1 cellular context compared by ENCODE assay signal in genomic region chr7:101058355-101058754, GRCh38.
TF ChIP-seq lines count a peak whose summit lies in the region.

No MANE protein-coding gene starts in this region.

TF ChIP-seq in HepG2, 621 proteins besides CTCF, POLR2A, EP300 and RAD21 (continued from another document):
- TF ChIP-seq HMGXB3 (CRISPR knock-in tag; IDR thresholded peaks at IDR 0.05; ENCODE audit: borderline replicate concordance) (peak; percentile 92), NFYB (CRISPR knock-in tag; IDR thresholded peaks at IDR 0.05) (0 out of 2 replicates have a peak, but pooled peaks have one; percentile 23), ATF4 (CRISPR knock-in tag; IDR thresholded peaks at IDR 0.05) (0 out of 4 replicates have a peak, but pooled peaks of 1 of the 2 experiments have one; percentile 47), REXO4 (CRISPR knock-in tag; IDR thresholded peaks at IDR 0.05; ENCODE audit: borderline replicate concordance) (no peak), ATF5 (CRISPR knock-in tag; IDR thresholded peaks at IDR 0.05; ENCODE audit: low read depth) (no peak), SALL2 (CRISPR knock-in tag; IDR thresholded peaks at IDR 0.05) (0 out of 2 replicates have a peak, but pooled peaks have one; percentile 58), SMAD9 (CRISPR knock-in tag; IDR thresholded peaks at IDR 0.05) (no peak), ZBTB20 (CRISPR knock-in tag; IDR thresholded peaks at IDR 0.05; ENCODE audit: borderline replicate concordance, low read depth) (peak; percentile 73; the same call in 1 of the 2 replicates), ZNF777 (CRISPR knock-in tag; IDR thresholded peaks at IDR 0.05) (peak; percentile 50; the same call in 1 of the 2 replicates), ZNF614 (CRISPR knock-in tag; IDR thresholded peaks at IDR 0.05; ENCODE audit: borderline replicate concordance) (peak; percentile 47; the same call in 1 of the 2 replicates), ZNF790 (CRISPR knock-in tag; IDR thresholded peaks at IDR 0.05; ENCODE audit: borderline replicate concordance) (peak; percentile 72; the same call in 1 of the 2 replicates), NR2F2 (IDR thresholded peaks at IDR 0.05; ENCODE audit: borderline replicate concordance, low read depth) (peak; percentile 41; the same call in 1 of the 2 replicates), ZKSCAN8 (CRISPR knock-in tag; IDR thresholded peaks at IDR 0.05; ENCODE audit: borderline replicate concordance) (0 out of 2 replicates have a peak, but pooled peaks have one; percentile 47), TMF1 (CRISPR knock-in tag; IDR thresholded peaks at IDR 0.05; ENCODE audit: low read depth) (no peak), ZNF441 (CRISPR knock-in tag; IDR thresholded peaks at IDR 0.05; ENCODE audit: borderline replicate concordance) (peak; percentile 88; the same call in 1 of the 2 replicates), XBP1 (CRISPR knock-in tag; IDR thresholded peaks at IDR 0.05) (peak; percentile 82; the same call in 1 of the 2 replicates), SIX4 (CRISPR knock-in tag; IDR thresholded peaks at IDR 0.05) (peak; percentile 80), RFX3 (CRISPR knock-in tag; IDR thresholded peaks at IDR 0.05) (0 out of 2 replicates have a peak, but pooled peaks have one; percentile 28), ZNF792 (CRISPR knock-in tag; IDR thresholded peaks at IDR 0.05) (peak; percentile 90), MXD3 (CRISPR knock-in tag; IDR thresholded peaks at IDR 0.05) (peak; percentile 75; the same call in 1 of the 2 replicates), KLF16 (CRISPR knock-in tag; IDR thresholded peaks at IDR 0.05) (peak in 1 of 2 experiments; percentile 94; a peak in 2 of 4 replicates), THAP11 (CRISPR knock-in tag; IDR thresholded peaks at IDR 0.05) (peak; percentile 73), E2F2 (CRISPR knock-in tag; IDR thresholded peaks at IDR 0.05; ENCODE audit: borderline replicate concordance) (peak; percentile 51; the same call in 1 of the 2 replicates), ZFP36 (IDR thresholded peaks at IDR 0.05; ENCODE audit: borderline replicate concordance, low read depth, low read length, partially characterized antibody) (no peak), ZNF124 (CRISPR knock-in tag; IDR thresholded peaks at IDR 0.05) (peak; percentile 86; the same call in 1 of the 2 replicates), IKZF1 (IDR thresholded peaks at IDR 0.05) (no peak), SATB2 (CRISPR knock-in tag; IDR thresholded peaks at IDR 0.05) (peak; percentile 95), YEATS2 (CRISPR knock-in tag; IDR thresholded peaks at IDR 0.05; ENCODE audit: borderline replicate concordance) (peak; percentile 76; the same call in 1 of the 2 replicates), JARID2 (CRISPR knock-in tag; IDR thresholded peaks at IDR 0.05; ENCODE audit: insufficient replicate concordance) (no peak), ZNF7 (CRISPR knock-in tag; IDR thresholded peaks at IDR 0.05) (peak; percentile 52; the same call in 1 of the 2 replicates), ISX (CRISPR knock-in tag; conservative IDR thresholded peaks at IDR 0.05) (0 out of 2 replicates have a peak, but pooled peaks have one; percentile 85), ZBTB7B (CRISPR knock-in tag; IDR thresholded peaks at IDR 0.05) (peak; percentile 59; the same call in 1 of the 2 replicates), PAXIP1 (CRISPR knock-in tag; conservative IDR thresholded peaks at IDR 0.05) (no peak), ZNF3 (CRISPR knock-in tag; IDR thresholded peaks at IDR 0.05) (0 out of 2 replicates have a peak, but pooled peaks have one; percentile 24)
- TF ChIP-seq, protein P1, sequence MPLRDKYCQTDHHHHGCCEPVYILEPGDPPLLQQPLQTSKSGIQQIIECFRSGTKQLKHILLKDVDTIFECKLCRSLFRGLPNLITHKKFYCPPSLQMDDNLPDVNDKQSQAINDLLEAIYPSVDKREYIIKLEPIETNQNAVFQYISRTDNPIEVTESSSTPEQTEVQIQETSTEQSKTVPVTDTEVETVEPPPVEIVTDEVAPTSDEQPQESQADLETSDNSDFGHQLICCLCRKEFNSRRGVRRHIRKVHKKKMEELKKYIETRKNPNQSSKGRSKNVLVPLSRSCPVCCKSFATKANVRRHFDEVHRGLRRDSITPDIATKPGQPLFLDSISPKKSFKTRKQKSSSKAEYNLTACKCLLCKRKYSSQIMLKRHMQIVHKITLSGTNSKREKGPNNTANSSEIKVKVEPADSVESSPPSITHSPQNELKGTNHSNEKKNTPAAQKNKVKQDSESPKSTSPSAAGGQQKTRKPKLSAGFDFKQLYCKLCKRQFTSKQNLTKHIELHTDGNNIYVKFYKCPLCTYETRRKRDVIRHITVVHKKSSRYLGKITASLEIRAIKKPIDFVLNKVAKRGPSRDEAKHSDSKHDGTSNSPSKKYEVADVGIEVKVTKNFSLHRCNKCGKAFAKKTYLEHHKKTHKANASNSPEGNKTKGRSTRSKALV (CRISPR knock-in tag; IDR thresholded peaks at IDR 0.05) = peak; percentile 59; the same call in 1 of the 2 replicates
- TF ChIP-seq, protein P2, sequence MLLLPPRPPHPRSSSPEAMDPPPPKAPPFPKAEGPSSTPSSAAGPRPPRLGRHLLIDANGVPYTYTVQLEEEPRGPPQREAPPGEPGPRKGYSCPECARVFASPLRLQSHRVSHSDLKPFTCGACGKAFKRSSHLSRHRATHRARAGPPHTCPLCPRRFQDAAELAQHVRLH (CRISPR knock-in tag; IDR thresholded peaks at IDR 0.05; ENCODE audit: borderline replicate concordance, low read depth) = peak; percentile 94
- TF ChIP-seq, protein P3, sequence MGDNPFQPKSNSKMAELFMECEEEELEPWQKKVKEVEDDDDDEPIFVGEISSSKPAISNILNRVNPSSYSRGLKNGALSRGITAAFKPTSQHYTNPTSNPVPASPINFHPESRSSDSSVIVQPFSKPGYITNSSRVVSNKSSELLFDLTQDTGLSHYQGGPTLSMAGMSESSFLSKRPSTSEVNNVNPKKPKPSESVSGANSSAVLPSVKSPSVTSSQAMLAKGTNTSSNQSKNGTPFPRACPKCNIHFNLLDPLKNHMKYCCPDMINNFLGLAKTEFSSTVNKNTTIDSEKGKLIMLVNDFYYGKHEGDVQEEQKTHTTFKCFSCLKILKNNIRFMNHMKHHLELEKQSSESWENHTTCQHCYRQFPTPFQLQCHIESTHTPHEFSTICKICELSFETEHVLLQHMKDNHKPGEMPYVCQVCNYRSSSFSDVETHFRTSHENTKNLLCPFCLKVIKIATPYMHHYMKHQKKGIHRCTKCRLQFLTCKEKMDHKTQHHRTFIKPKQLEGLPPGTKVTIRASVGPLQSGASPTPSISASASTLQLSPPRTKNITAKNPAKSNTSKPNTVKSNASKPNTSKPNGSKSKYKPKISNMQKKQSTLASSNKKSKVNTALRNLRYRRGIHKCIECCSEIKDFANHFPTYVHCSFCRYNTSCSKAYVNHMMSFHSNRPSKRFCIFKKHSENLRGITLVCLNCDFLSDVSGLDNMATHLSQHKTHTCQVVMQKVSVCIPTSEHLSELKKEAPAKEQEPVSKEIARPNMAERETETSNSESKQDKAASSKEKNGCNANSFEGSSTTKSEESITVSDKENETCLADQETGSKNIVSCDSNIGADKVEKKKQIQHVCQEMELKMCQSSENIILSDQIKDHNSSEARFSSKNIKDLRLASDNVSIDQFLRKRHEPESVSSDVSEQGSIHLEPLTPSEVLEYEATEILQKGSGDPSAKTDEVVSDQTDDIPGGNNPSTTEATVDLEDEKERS (CRISPR knock-in tag; IDR thresholded peaks at IDR 0.05) = peak; percentile 66; the same call in 1 of the 2 replicates
- TF ChIP-seq, protein P4, sequence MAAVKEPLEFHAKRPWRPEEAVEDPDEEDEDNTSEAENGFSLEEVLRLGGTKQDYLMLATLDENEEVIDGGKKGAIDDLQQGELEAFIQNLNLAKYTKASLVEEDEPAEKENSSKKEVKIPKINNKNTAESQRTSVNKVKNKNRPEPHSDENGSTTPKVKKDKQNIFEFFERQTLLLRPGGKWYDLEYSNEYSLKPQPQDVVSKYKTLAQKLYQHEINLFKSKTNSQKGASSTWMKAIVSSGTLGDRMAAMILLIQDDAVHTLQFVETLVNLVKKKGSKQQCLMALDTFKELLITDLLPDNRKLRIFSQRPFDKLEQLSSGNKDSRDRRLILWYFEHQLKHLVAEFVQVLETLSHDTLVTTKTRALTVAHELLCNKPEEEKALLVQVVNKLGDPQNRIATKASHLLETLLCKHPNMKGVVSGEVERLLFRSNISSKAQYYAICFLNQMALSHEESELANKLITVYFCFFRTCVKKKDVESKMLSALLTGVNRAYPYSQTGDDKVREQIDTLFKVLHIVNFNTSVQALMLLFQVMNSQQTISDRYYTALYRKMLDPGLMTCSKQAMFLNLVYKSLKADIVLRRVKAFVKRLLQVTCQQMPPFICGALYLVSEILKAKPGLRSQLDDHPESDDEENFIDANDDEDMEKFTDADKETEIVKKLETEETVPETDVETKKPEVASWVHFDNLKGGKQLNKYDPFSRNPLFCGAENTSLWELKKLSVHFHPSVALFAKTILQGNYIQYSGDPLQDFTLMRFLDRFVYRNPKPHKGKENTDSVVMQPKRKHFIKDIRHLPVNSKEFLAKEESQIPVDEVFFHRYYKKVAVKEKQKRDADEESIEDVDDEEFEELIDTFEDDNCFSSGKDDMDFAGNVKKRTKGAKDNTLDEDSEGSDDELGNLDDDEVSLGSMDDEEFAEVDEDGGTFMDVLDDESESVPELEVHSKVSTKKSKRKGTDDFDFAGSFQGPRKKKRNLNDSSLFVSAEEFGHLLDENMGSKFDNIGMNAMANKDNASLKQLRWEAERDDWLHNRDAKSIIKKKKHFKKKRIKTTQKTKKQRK (IDR thresholded peaks at IDR 0.05; ENCODE audit: low read length) = no peak
